ENCODE assay signal across 9 cellular contexts in the genomic region with DNA sequence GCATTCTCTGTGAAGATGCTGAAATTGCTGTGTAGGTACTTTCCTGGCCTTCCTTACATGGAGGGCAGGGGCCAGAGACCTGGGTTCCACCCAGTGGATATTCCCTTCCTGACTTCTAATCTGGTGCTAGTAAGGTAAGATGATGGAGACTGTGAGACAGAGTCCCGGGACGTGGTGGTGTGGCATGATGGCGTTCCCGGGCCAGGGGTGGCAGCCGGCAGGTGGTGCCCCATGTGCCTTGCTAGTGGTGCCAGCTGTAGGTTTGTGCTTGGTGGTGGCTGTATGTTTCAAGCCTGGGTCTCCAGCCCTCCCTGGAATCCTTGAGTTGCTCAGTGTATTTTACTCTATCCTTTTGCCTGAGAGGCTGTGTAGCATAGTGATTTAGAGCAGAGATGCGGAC. TPM values are rescaled to one million over a fixed set of nuclear protein-coding genes. Genes with fewer than 3 reads are reported as not detected.
"Had no signal": no experiment of that assay in that cellular context is flagged by ENCODE, and none has a peak within 500 bp of the region (broad histone marks: within the 10 kb centered on the region; RNA-seq: fewer than 3 reads in every experiment).

No MANE protein-coding gene starts in this region.

- ATAC-seq: HepG2, K562 had no signal

- H3K27ac ChIP-seq: HL-60 had no signal

- H3K4me3 ChIP-seq: K562 had no signal

- DNase-seq: IMR-90, KBM-7, KG1 had no signal

RNA-seq across cellular contexts. Expression of a gene that starts 10.9 kb away (rescaled TPM):
- total RNA-seq: HT-29, HT1080, K562 had no signal
- polyA plus RNA-seq: IgD-negative memory B cell, K562 had no signal
